13 cellular contexts compared by ENCODE assay signal in genomic region chr11:71206186-71206585, GRCh38. TPM values are rescaled to one million over a fixed set of nuclear protein-coding genes. Genes with fewer than 3 reads are reported as not detected.
DNase-seq lines count a peak whose midpoint lies in the region; ATAC-seq, FAIRE-seq and TF ChIP-seq lines count a peak whose summit lies in the region.
"Had no signal": no experiment of that assay in that cellular context is flagged by ENCODE, and none has a peak within 500 bp of the region (broad histone marks: within the 10 kb centered on the region; RNA-seq: fewer than 3 reads in every experiment).

No MANE protein-coding gene starts in this region.

- H4K20me1 ChIP-seq in HepG2 (ENCODE audit: insufficient read depth, low read length): peaks cover 43% of the 10 kb centered on the region

- H3K27me3 ChIP-seq in liver (ENCODE audit: control insufficient read depth in 4 of 4, insufficient read depth in 4 of 4, low read length in 3 of 4) (no peaks in the 10 kb centered on the region), HepG2 (ENCODE audit: control insufficient read depth in 1 of 2, insufficient read depth in 2 of 2, low read length in 2 of 2) (no peaks in the 10 kb centered on the region), muscle layer of duodenum (ENCODE audit: low read depth, low read length) (no peaks in the 10 kb centered on the region)

- peaks cover 22 to 75% (median 57%) of the 10 kb centered on the region in 4 donors for H3K4me1 ChIP-seq in liver (ENCODE audit: control insufficient read depth in 4 of 4, insufficient read depth in 4 of 4, low read length in 3 of 4)
- H3K4me1 ChIP-seq in HepG2 (ENCODE audit: insufficient read depth, low read length): peaks cover 22% of the 10 kb centered on the region
- H3K4me1 ChIP-seq in muscle layer of duodenum (ENCODE audit: control insufficient read depth in 1 of 2, insufficient read depth in 2 of 2, low read length in 2 of 2): peaks cover 0 to 12% of the 10 kb centered on the region in 2 donors
- no peaks in the 10 kb centered on the region for H3K4me1 ChIP-seq in urinary bladder (ENCODE audit: insufficient read depth)
- H3K4me1 ChIP-seq: adrenal gland, suprapubic skin had no signal

- H3K4me1 Mint-ChIP-seq in activated naive CD4-positive, alpha-beta T cell treated with anti-CD3 and anti-CD28 coated beads for 36 hours (ENCODE audit: low read depth): no peaks in the 10 kb centered on the region

- ATAC-seq in HepG2 (no peak), HG02973 (IDR thresholded peaks at IDR 0.05; ENCODE audit: unreplicated experiment) (no peak)

- H3K27ac ChIP-seq in liver (ENCODE audit: low read depth in 1 of 2, low read length in 2 of 2): no peak overlapping the region
- H3K27ac ChIP-seq in HepG2 (ENCODE audit: extremely low read length, insufficient read depth, low read length): no peak overlapping the region
- H3K27ac ChIP-seq in muscle layer of duodenum (ENCODE audit: low read length): no peak overlapping the region
- no peak overlapping the region for H3K27ac ChIP-seq in urinary bladder (ENCODE audit: low read depth)
- H3K27ac ChIP-seq: adrenal gland, suprapubic skin had no signal

- no peak for TF ChIP-seq EP300 in HepG2 (IDR thresholded peaks at IDR 0.05; ENCODE audit: low read depth in 2 of 2, low read length in 2 of 2)
- TF ChIP-seq EP300 in HepG2 (CRISPR knock-in tag; IDR thresholded peaks at IDR 0.05; ENCODE audit: borderline replicate concordance): no peak

- H3K9me3 ChIP-seq in liver (ENCODE audit: control insufficient read depth in 4 of 4, low read length in 3 of 4): no peaks in the 10 kb centered on the region
- 0 out of 2 replicates have a peak, but pooled peaks cover 5% of the 10 kb centered on the region for H3K9me3 ChIP-seq in HepG2 (ENCODE audit: low read length)
- no peaks in the 10 kb centered on the region for H3K9me3 ChIP-seq in muscle layer of duodenum (ENCODE audit: control insufficient read depth in 1 of 2, low read length in 2 of 2)
- H3K9me3 ChIP-seq: adrenal gland, suprapubic skin had no signal

- no peak overlapping the region for H2AFZ ChIP-seq in HepG2 (ENCODE audit: low read length)

- H3K27ac Mint-ChIP-seq in activated naive CD4-positive, alpha-beta T cell treated with anti-CD3 and anti-CD28 coated beads for 36 hours: no peak overlapping the region

- no peaks in the 10 kb centered on the region for H3K36me3 Mint-ChIP-seq in activated naive CD4-positive, alpha-beta T cell treated with anti-CD3 and anti-CD28 coated beads for 36 hours (ENCODE audit: low read depth)

- no peak for DNase-seq in HepG2 (ENCODE audit: low spot score)
- peak; percentile 56 for DNase-seq in fibroblast of gingiva (ENCODE audit: low read depth)
- no peak for DNase-seq in activated naive CD4-positive, alpha-beta T cell treated with anti-CD3 and anti-CD28 coated beads for 36 hours
- DNase-seq in activated CD4-positive, alpha-beta T cell treated with anti-CD3 and anti-CD28 coated beads, Interleukin-2, amount 50 U/mL, for 1 hour: no peak
- DNase-seq: NCI-H2107 had no signal

- FAIRE-seq in HepG2 (lab: Jason Lieb, UNC): no peak

- CTCF ChIA-PET in HepG2 (lab: Yijun Ruan, JAX; ENCODE audit: low intra/inter-chr PET ratio, low total read pairs): no interaction called here
- CTCF ChIA-PET in activated naive CD4-positive, alpha-beta T cell treated with anti-CD3 and anti-CD28 coated beads for 36 hours (lab: Charles Lee): no interaction called here

- H3K4me3 ChIP-seq in liver (ENCODE audit: low read depth in 1 of 3, low read length in 3 of 3) (no peak overlapping the region), HepG2 (replicated peaks in 1 of 3; ENCODE audit: insufficient read depth in 1 of 3, low read depth in 2 of 3, low read length in 3 of 3) (no peak overlapping the region), muscle layer of duodenum (ENCODE audit: low read depth in 1 of 2, low read length in 2 of 2) (peak overlapping the region; percentile 0 to 45), urinary bladder (ENCODE audit: low read depth, low read length) (peak overlapping the region; percentile 3)
- H3K4me3 ChIP-seq: adrenal gland, suprapubic skin had no signal

- intact Hi-C loops in HepG2 (cut with micrococcal nuclease; ENCODE audit: unreplicated experiment): no loop called here
- intact Hi-C loops in activated naive CD4-positive, alpha-beta T cell treated with anti-CD3 and anti-CD28 coated beads for 36 hours (cut with micrococcal nuclease): no loop called here

- H3K9ac ChIP-seq in liver (ENCODE audit: low read depth in 1 of 2, low read length in 2 of 2) (no peak overlapping the region), HepG2 (ENCODE audit: insufficient read depth, low read depth, low read length) (no peak overlapping the region)

- H3K4me3 Mint-ChIP-seq in activated naive CD4-positive, alpha-beta T cell treated with anti-CD3 and anti-CD28 coated beads for 36 hours: no peak overlapping the region

- no peak overlapping the region for H3K4me2 ChIP-seq in HepG2 (ENCODE audit: low read depth, low read length)

- no TSS peak for BruUV-seq in HepG2 (replicated peaks; lab: Mats Ljungman, UMichigan)

- POLR2A ChIA-PET in HepG2 (lab: Yijun Ruan, JAX): no interaction called here

- 18% methylated on average over 17 of the region's 17 CpGs for WGBS in liver
- WGBS in HepG2 (ENCODE audit: low lambda C conversion rate): 96% methylated on average over 17 of the region's 17 CpGs
- WGBS in urinary bladder: 16% methylated on average over 17 of the region's 17 CpGs

- peaks cover 2% of the 10 kb centered on the region for H3K27me3 Mint-ChIP-seq in activated naive CD4-positive, alpha-beta T cell treated with anti-CD3 and anti-CD28 coated beads for 36 hours (ENCODE audit: low read depth)

- TF ChIP-seq CTCF in liver (IDR thresholded peaks at IDR 0.05; ENCODE audit: low read depth, low read length, missing input control): no peak
- TF ChIP-seq CTCF in HepG2 (CRISPR knock-in tag; IDR thresholded peaks at IDR 0.05): no peak

- no peak for TF ChIP-seq POLR2A in HepG2 (IDR thresholded peaks at IDR 0.05; ENCODE audit: insufficient read depth in 1 of 2, low read depth in 2 of 2, low read length in 2 of 2)

- H3K9me3 Mint-ChIP-seq in activated naive CD4-positive, alpha-beta T cell treated with anti-CD3 and anti-CD28 coated beads for 36 hours: peaks cover 2% of the 10 kb centered on the region

- peaks cover 76% of the 10 kb centered on the region for H3K79me2 ChIP-seq in HepG2 (ENCODE audit: insufficient read depth, low read length)

- TF ChIP-seq RAD21 in liver (IDR thresholded peaks at IDR 0.05): peak in 1 of 2 donors; percentile 10
- no peak for TF ChIP-seq RAD21 in HepG2 (CRISPR knock-in tag; IDR thresholded peaks at IDR 0.05)

- in situ Hi-C loops in HepG2 (cut with HindIII; ENCODE audit: extremely low pct_ligation_motif_present, low pct_unique_long_range_greater_than_20kb): no loop called here

- H3K36me3 ChIP-seq in liver (ENCODE audit: control insufficient read depth in 4 of 4, insufficient read depth in 3 of 4, low read depth in 1 of 4, low read length in 3 of 4) (no peaks in the 10 kb centered on the region), HepG2 (replicated peaks in 1 of 2; ENCODE audit: control insufficient read depth in 1 of 2, insufficient read depth in 2 of 2, low read length in 2 of 2) (peaks cover 33 to 66% of the 10 kb centered on the region in 2 experiments; a peak in 4 of 5 replicates), muscle layer of duodenum (ENCODE audit: control insufficient read depth in 1 of 2, insufficient read depth in 2 of 2, low read length in 2 of 2) (no peaks in the 10 kb centered on the region), urinary bladder (ENCODE audit: insufficient read depth) (no peaks in the 10 kb centered on the region)
- H3K36me3 ChIP-seq: adrenal gland, suprapubic skin had no signal

TF ChIP-seq in liver, 16 proteins besides CTCF, POLR2A, EP300 and RAD21:
- peak; percentile 27 for TF ChIP-seq SP1 (IDR thresholded peaks at IDR 0.05)
- TF ChIP-seq RXRA (IDR thresholded peaks at IDR 0.05): peak in 1 of 2 donors; percentile 33
- no peak for TF ChIP-seq JUND (IDR thresholded peaks at IDR 0.05)
- TF ChIP-seq HNF4A (conservative IDR thresholded peaks at IDR 0.05): peak in 1 of 2 donors; percentile 6

TF ChIP-seq in HepG2, 621 proteins besides CTCF, POLR2A, EP300 and RAD21 (continues in another document):
- TF ChIP-seq ZBTB42 (CRISPR knock-in tag; IDR thresholded peaks at IDR 0.05): no peak

RNA-seq across cellular contexts. Expression of gene SHANK2, which starts 46.2 kb away (rescaled TPM):
- total RNA-seq in liver (10 to 100 TPM; 15.8 to 36.4 TPM), HepG2 (2016; rRNA removed; fragmentation: Illumina TruSeq; extraction: Trizol) (10.2 and 10.5 TPM in 2 replicates), urinary bladder (6.2 TPM)
- polyA plus RNA-seq in liver (1 to 10 TPM; 5.4 to 9.0 TPM), HepG2 (2011; rRNA removed) (13.0 and 16.0 TPM in 2 replicates), urinary bladder (3.0 TPM)
- 21.4 and 22.4 TPM in 2 replicates for total RNA-seq in HepG2 (2016; cell fraction: cytosol; rRNA removed; fragmentation: Illumina TruSeq; extraction: Trizol; ENCODE audit: low read depth)
- total RNA-seq in HepG2 (2016; cell fraction: insoluble cytoplasmic fraction; rRNA removed; fragmentation: Illumina TruSeq; extraction: Trizol): 10.1 and 10.2 TPM in 2 replicates
- total RNA-seq in HepG2 (2016; cell fraction: membrane; rRNA removed; fragmentation: Illumina TruSeq; extraction: Trizol): 14.0 and 14.5 TPM in 2 replicates
- 30.8 and 38.1 TPM in 2 replicates for total RNA-seq in HepG2 (2016; cell fraction: nucleus; rRNA removed; fragmentation: Illumina TruSeq; extraction: Trizol)
- polyA plus RNA-seq in HepG2 (2011; cell fraction: cytosol; rRNA removed): 8.0 and 9.2 TPM in 2 replicates
- polyA plus RNA-seq in HepG2 (2011; cell fraction: nucleus; rRNA removed): 60.2 and 68.0 TPM in 2 replicates
- 11.6 and 14.7 TPM in 2 replicates for polyA plus RNA-seq in HepG2 (2012)
- 1.2 and 1.3 TPM in 2 replicates for polyA plus RNA-seq in HepG2 (2016; cell fraction: cytosol; fragmentation: Illumina TruSeq; extraction: Trizol; ENCODE audit: low read depth)
- polyA plus RNA-seq in HepG2 (2016; cell fraction: insoluble cytoplasmic fraction; fragmentation: Illumina TruSeq; extraction: Trizol; ENCODE audit: low read depth): 5.5 and 10.0 TPM in 2 replicates
- polyA plus RNA-seq in HepG2 (2016; cell fraction: membrane; fragmentation: Illumina TruSeq; extraction: Trizol; ENCODE audit: low read depth): 2.4 and 3.2 TPM in 2 replicates
- 26.0 and 26.8 TPM in 2 replicates for polyA plus RNA-seq in HepG2 (2016; cell fraction: nucleus; fragmentation: Illumina TruSeq; extraction: Trizol; ENCODE audit: insufficient read depth, low read depth)
- polyA minus RNA-seq in HepG2 (2011; rRNA and poly(A)+ RNA removed; ENCODE audit: low replicate concordance): 0.21 and 90.9 TPM in 2 replicates
- 22.8 and 29.4 TPM in 2 replicates for polyA minus RNA-seq in HepG2 (2011; cell fraction: cytosol; rRNA and poly(A)+ RNA removed)
- polyA minus RNA-seq in HepG2 (2011; cell fraction: nucleus; rRNA and poly(A)+ RNA removed): 98.9 and 104 TPM in 2 replicates
- not detected for total RNA-seq in activated naive CD4-positive, alpha-beta T cell treated with anti-CD3 and anti-CD28 coated beads for 36 hours
- total RNA-seq: activated CD8-positive, alpha-beta memory T cell treated with anti-CD3 and anti-CD28 coated beads for 36 hours; T-helper 2 cell treated with Interferon-gamma antibody and Interleukin-4, amounts not matched to agents 100 ng/mL and 5 ng/mL, for 36 hours had no signal

Comparison
In these comparisons a context has a peak if more than half of its experiments do, and no peak if none do; other contexts are left out.
1. H3K4me3 ChIP-seq: peak in muscle layer of duodenum (2 of 2) and urinary bladder (single experiment); none in liver (0 of 3) and HepG2 (0 of 3).